In genomic region chr1:97082160-97082848, GRCh38 we compare ENCODE assay signal across 20 cellular contexts.
DNase-seq lines count a peak whose midpoint lies in the region; ATAC-seq and TF ChIP-seq lines count a peak whose summit lies in the region.
"Had no signal": no experiment of that assay in that cellular context is flagged by ENCODE, and none has a peak within 500 bp of the region (broad histone marks: within the 10 kb centered on the region; RNA-seq: fewer than 3 reads in every experiment).

No MANE protein-coding gene starts in this region.

- no peak overlapping the region for H2BK15ac ChIP-seq in IMR-90 (ENCODE audit: low read depth, low read length)

- no peaks in the 10 kb centered on the region; the same call in 1 of the 2 replicates for H3K9me1 ChIP-seq in IMR-90 (ENCODE audit: insufficient read depth, low read length)

- H2AK9ac ChIP-seq in IMR-90 (replicated peaks; ENCODE audit: low read depth, low read length, poor library complexity): no peak overlapping the region

- CTCF ChIA-PET in IMR-90 (lab: Yijun Ruan, JAX): interaction anchor here (1.0 kb wide), 2 partner anchors 9 to 32 kb away, joined by 3 to 8 read pairs; no protein-coding TSS in a partner anchor
- CTCF ChIA-PET in SK-N-SH (lab: Yijun Ruan, JAX): no interaction called here

- H3K9me3 ChIP-seq in IMR-90 (ENCODE audit: control insufficient read depth, insufficient read depth, low read length) (no peaks in the 10 kb centered on the region), SK-N-SH (no peaks in the 10 kb centered on the region)
- H3K9me3 ChIP-seq: BLaER1, Peyer's patch, SJSA1 had no signal

- H4K20me1 ChIP-seq in IMR-90 (ENCODE audit: insufficient read depth, low read length) (no peaks in the 10 kb centered on the region), SK-N-SH (ENCODE audit: insufficient read depth) (no peaks in the 10 kb centered on the region)
- H4K20me1 ChIP-seq: BLaER1 had no signal

- no peak overlapping the region for H3K4me3 ChIP-seq in IMR-90 (ENCODE audit: insufficient read depth, low read depth, low read length)
- no peak overlapping the region; a peak in 1 of 4 replicates for H3K4me3 ChIP-seq in SK-N-SH (ENCODE audit: low read depth in 2 of 2, low read length in 1 of 2)
- H3K4me3 ChIP-seq: BLaER1, GM12878, Peyer's patch, SJSA1 had no signal

- no peaks in the 10 kb centered on the region for H3F3A ChIP-seq in SK-N-SH (replicated peaks; ENCODE audit: insufficient read depth)

- no peaks in the 10 kb centered on the region for H3K9me2 ChIP-seq in SK-N-SH

- TF ChIP-seq CTCF in IMR-90 (conservative IDR thresholded peaks at IDR 0.05; ENCODE audit: low read depth, low read length): no peak
- TF ChIP-seq CTCF in SK-N-SH (IDR thresholded peaks at IDR 0.05): no peak

- H3K14ac ChIP-seq in IMR-90 (replicated peaks; ENCODE audit: low read depth, low read length): no peak overlapping the region

- no peak overlapping the region for H2AK5ac ChIP-seq in IMR-90 (ENCODE audit: low read depth, low read length)

- no peak overlapping the region for H4K91ac ChIP-seq in IMR-90 (ENCODE audit: insufficient read depth, low read depth, low read length)

- H3K36me3 ChIP-seq in IMR-90 (ENCODE audit: control insufficient read depth, insufficient read depth, low read length): no peaks in the 10 kb centered on the region
- peaks cover 0 to 12% of the 10 kb centered on the region in 2 experiments for H3K36me3 ChIP-seq in SK-N-SH (replicated peaks in 1 of 2; ENCODE audit: control insufficient read depth in 1 of 2, insufficient read depth in 2 of 2, low read length in 1 of 2)
- H3K36me3 ChIP-seq: BLaER1, Peyer's patch, SJSA1 had no signal

- H3K4me2 ChIP-seq in IMR-90 (ENCODE audit: low read depth, low read length) (no peak overlapping the region), SK-N-SH (no peak overlapping the region)
- H3K4me2 ChIP-seq: BLaER1 had no signal

- DNase-seq in IMR-90: no peak
- DNase-seq in NCI-H1105 treated with DMSO at 0.1 percent for 48 hours (lab: John Stamatoyannopoulos, UW): peak; percentile 85
- no peak for DNase-seq in SK-N-SH
- DNase-seq in NCI-H1092 (lab: John Stamatoyannopoulos, UW): no peak
- DNase-seq: CD4-positive, alpha-beta T cell; COR-L47; DMS79 treated with DMSO at 0.1 percent for 48 hours; H7; KBM-7; NCI-H1092 treated with DMSO at 0.1 percent for 48 hours; NCI-H1694 treated with DMSO at 0.1 percent for 48 hours; NCI-H774; Peyer's patch had no signal

- H2BK20ac ChIP-seq in IMR-90 (ENCODE audit: low read depth, low read length): no peak overlapping the region

- intact Hi-C loops in IMR-90 (cut with micrococcal nuclease): no loop called here

- H3K27ac ChIP-seq in IMR-90 (ENCODE audit: insufficient read depth, low read length): no peak overlapping the region
- peak overlapping the region in 1 of 2 experiments; percentile 88; a peak in 2 of 4 replicates for H3K27ac ChIP-seq in SK-N-SH (ENCODE audit: low read depth in 2 of 2, low read length in 1 of 2)
- H3K27ac ChIP-seq: BLaER1, Peyer's patch, SJSA1 had no signal

- no TSS peak for BruUV-seq in IMR-90 (replicated peaks; lab: Mats Ljungman, UMichigan)

- dilution Hi-C loops in IMR-90 (cut with HindIII; ENCODE audit: low sequenced_read_pairs, unreplicated experiment): no loop called here

- H3K79me1 ChIP-seq in IMR-90 (ENCODE audit: low read depth in 1 of 2, low read length in 2 of 2): no peaks in the 10 kb centered on the region

- POLR2A ChIA-PET in IMR-90 (lab: Charles Lee; ENCODE audit: unreplicated experiment) (no interaction called here), SK-N-SH (lab: Yijun Ruan, JAX) (no interaction called here)

- H3K56ac ChIP-seq in IMR-90 (ENCODE audit: extremely low read depth, insufficient read depth, low read length): no peak overlapping the region

- TF ChIP-seq RAD21 in IMR-90 (IDR thresholded peaks at IDR 0.05; ENCODE audit: low read length): no peak
- TF ChIP-seq RAD21 in SK-N-SH (IDR thresholded peaks at IDR 0.05; ENCODE audit: low read length): 0 out of 2 replicates have a peak, but pooled peaks have one; percentile 6

- no peaks in the 10 kb centered on the region for H3K79me2 ChIP-seq in SK-N-SH (ENCODE audit: insufficient read depth)

- H3K23ac ChIP-seq in IMR-90 (ENCODE audit: low read depth, low read length): no peak overlapping the region

- H3K4ac ChIP-seq in IMR-90 (ENCODE audit: low read depth, low read length): no peak overlapping the region

- H2BK120ac ChIP-seq in IMR-90 (ENCODE audit: low read depth, low read length): no peak overlapping the region

- H4K5ac ChIP-seq in IMR-90 (ENCODE audit: low read depth, low read length): no peak overlapping the region

- no peak overlapping the region for H3K9ac ChIP-seq in IMR-90 (ENCODE audit: low read depth, low read length)
- H3K9ac ChIP-seq in SK-N-SH: no peak overlapping the region
- H3K9ac ChIP-seq: BLaER1 had no signal

- WGBS in IMR-90 (ENCODE audit: extremely low coverage in 2 of 2, insufficient read length in 1 of 2), 2 experiments: 0% methylated on average over 1 of the region's 4 CpGs; no CpG with 5 or more reads in 1 of the 2 experiments
- WGBS in SK-N-SH (ENCODE audit: low lambda C conversion rate): 43% methylated on average over 4 of the region's 4 CpGs

- no peak overlapping the region for H2AFZ ChIP-seq in IMR-90 (replicated peaks; ENCODE audit: low read length, poor library complexity)
- no peak overlapping the region for H2AFZ ChIP-seq in SK-N-SH (ENCODE audit: low read depth)

- peak in 1 of 2 experiments; percentile 68; a peak in 2 of 4 replicates for TF ChIP-seq EP300 in SK-N-SH (IDR thresholded peaks at IDR 0.05; ENCODE audit: borderline replicate concordance in 1 of 2, low read depth in 1 of 2, low read length in 1 of 2)

- H3K18ac ChIP-seq in IMR-90 (ENCODE audit: low read depth, low read length): peak overlapping the region; percentile 36; the same call in 1 of the 2 replicates

- ATAC-seq in IMR-90 (ENCODE audit: low read depth) (no peak), esophagus mucosa (peak; percentile 50), HG03025 (IDR thresholded peaks at IDR 0.05; ENCODE audit: low FRiP score, unreplicated experiment) (no peak), GM18519 (IDR thresholded peaks at IDR 0.05; ENCODE audit: low FRiP score, unreplicated experiment) (no peak)
- ATAC-seq: GM12878, Right ventricle myocardium inferior had no signal

- H3K27me3 ChIP-seq in IMR-90 (ENCODE audit: control insufficient read depth, insufficient read depth, low read length) (no peaks in the 10 kb centered on the region), SK-N-SH (ENCODE audit: insufficient read depth) (no peaks in the 10 kb centered on the region)
- H3K27me3 ChIP-seq: BLaER1, Peyer's patch, SJSA1 had no signal

- TF ChIP-seq POLR2A in IMR-90 (IDR thresholded peaks at IDR 0.05; ENCODE audit: low read depth, low read length): no peak

- no peak overlapping the region for H4K8ac ChIP-seq in IMR-90 (ENCODE audit: low read depth in 2 of 2, low read length in 2 of 2)

- H2BK5ac ChIP-seq in IMR-90 (ENCODE audit: low read depth, low read length, poor library complexity, severe bottlenecking): no peak overlapping the region

- H3K4me1 ChIP-seq in IMR-90 (ENCODE audit: control insufficient read depth, insufficient read depth, low read length) (peaks cover 3% of the 10 kb centered on the region; the same call in 1 of the 2 replicates), SK-N-SH (ENCODE audit: control insufficient read depth in 1 of 2, insufficient read depth in 2 of 2, low read depth in 1 of 2, low read length in 1 of 2) (peaks cover 0 to 14% of the 10 kb centered on the region in 2 experiments; a peak in 2 of 4 replicates)
- H3K4me1 ChIP-seq: BLaER1, Peyer's patch, SJSA1 had no signal

- in situ Hi-C loops in IMR-90 (cut with MboI; ENCODE audit: low sequenced_read_pairs): no loop called here

TF ChIP-seq in IMR-90, 13 proteins besides CTCF, POLR2A, EP300 and RAD21 (continues in another document):
- TF ChIP-seq FOS (IDR thresholded peaks at IDR 0.05; ENCODE audit: low read depth, low read length) (no peak), RCOR1 (IDR thresholded peaks at IDR 0.05; ENCODE audit: insufficient replicate concordance, low read length) (no peak), RFX5 (IDR thresholded peaks at IDR 0.05; ENCODE audit: low read depth, low read length) (no peak), SMC3 (IDR thresholded peaks at IDR 0.05; ENCODE audit: low read depth, low read length) (no peak), BHLHE40 (IDR thresholded peaks at IDR 0.05; ENCODE audit: low read depth, low read length) (no peak), CHD1 (IDR thresholded peaks at IDR 0.05; ENCODE audit: low read depth, low read length) (no peak)
- TF ChIP-seq, protein P1, sequence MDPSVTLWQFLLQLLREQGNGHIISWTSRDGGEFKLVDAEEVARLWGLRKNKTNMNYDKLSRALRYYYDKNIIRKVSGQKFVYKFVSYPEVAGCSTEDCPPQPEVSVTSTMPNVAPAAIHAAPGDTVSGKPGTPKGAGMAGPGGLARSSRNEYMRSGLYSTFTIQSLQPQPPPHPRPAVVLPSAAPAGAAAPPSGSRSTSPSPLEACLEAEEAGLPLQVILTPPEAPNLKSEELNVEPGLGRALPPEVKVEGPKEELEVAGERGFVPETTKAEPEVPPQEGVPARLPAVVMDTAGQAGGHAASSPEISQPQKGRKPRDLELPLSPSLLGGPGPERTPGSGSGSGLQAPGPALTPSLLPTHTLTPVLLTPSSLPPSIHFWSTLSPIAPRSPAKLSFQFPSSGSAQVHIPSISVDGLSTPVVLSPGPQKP (IDR thresholded peaks at IDR 0.05; ENCODE audit: borderline replicate concordance, low read depth, low read length): no peak

TF ChIP-seq in SK-N-SH, 30 proteins besides CTCF, POLR2A, EP300 and RAD21:
- TF ChIP-seq RCOR1 (IDR thresholded peaks at IDR 0.05; ENCODE audit: low read length): peak; percentile 49; the same call in 1 of the 2 replicates
- TF ChIP-seq TAF1 (IDR thresholded peaks at IDR 0.05; ENCODE audit: borderline replicate concordance, low read depth, low read length): no peak
- TF ChIP-seq GATA2 (CRISPR knock-in tag; IDR thresholded peaks at IDR 0.05): peak; percentile 58; the same call in 1 of the 2 replicates
- TF ChIP-seq, protein P2, sequence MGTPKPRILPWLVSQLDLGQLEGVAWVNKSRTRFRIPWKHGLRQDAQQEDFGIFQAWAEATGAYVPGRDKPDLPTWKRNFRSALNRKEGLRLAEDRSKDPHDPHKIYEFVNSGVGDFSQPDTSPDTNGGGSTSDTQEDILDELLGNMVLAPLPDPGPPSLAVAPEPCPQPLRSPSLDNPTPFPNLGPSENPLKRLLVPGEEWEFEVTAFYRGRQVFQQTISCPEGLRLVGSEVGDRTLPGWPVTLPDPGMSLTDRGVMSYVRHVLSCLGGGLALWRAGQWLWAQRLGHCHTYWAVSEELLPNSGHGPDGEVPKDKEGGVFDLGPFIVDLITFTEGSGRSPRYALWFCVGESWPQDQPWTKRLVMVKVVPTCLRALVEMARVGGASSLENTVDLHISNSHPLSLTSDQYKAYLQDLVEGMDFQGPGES (IDR thresholded peaks at IDR 0.05; ENCODE audit: low read depth, low read length): no peak
- TF ChIP-seq TCF12 (IDR thresholded peaks at IDR 0.05): 0 out of 2 replicates have a peak, but pooled peaks have one; percentile 5
